Comparison of ENCODE assay signal across 22 cellular contexts in genomic region chr5:35830587-35830986, GRCh38. TPM values are rescaled to one million over a fixed set of nuclear protein-coding genes. Genes with fewer than 3 reads are reported as not detected.
A peak's percentile ranks its signal among the peaks of the same experiment; 100 is the strongest.
DNase-seq lines count a peak whose midpoint lies in the region; FAIRE-seq and TF ChIP-seq lines count a peak whose summit lies in the region.
"Had no signal": no experiment of that assay in that cellular context is flagged by ENCODE, and none has a peak within 500 bp of the region (broad histone marks: within the 10 kb centered on the region; RNA-seq: fewer than 3 reads in every experiment).

No MANE protein-coding gene starts in this region.

- no peak overlapping the region for H4K91ac ChIP-seq in mesenchymal stem cell (ENCODE audit: low read length)

- FAIRE-seq in endometrium (lab: Jason Lieb, UNC): peak; percentile 89
- FAIRE-seq in small intestine (lab: Jason Lieb, UNC): no peak
- FAIRE-seq: frontal cortex, G401.6, kidney had no signal

- no peak overlapping the region for H2BK12ac ChIP-seq in mesenchymal stem cell (ENCODE audit: low read length in 2 of 2)

- H3K27ac ChIP-seq in small intestine (ENCODE audit: low read depth in 1 of 2, low read length in 1 of 2) (no peak overlapping the region), mesenchymal stem cell (ENCODE audit: low read length, poor library complexity, severe bottlenecking) (no peak overlapping the region)
- H3K27ac ChIP-seq: BLaER1 treated with 17β-estradiol and CSF1 and Interleukin-3, amounts not matched to agents 10 nM and 100 nM; epithelial cell of prostate; RWPE1; tibial nerve; WERI-Rb-1 had no signal

- no peak overlapping the region for H3K4me2 ChIP-seq in mesenchymal stem cell (ENCODE audit: low read length, poor library complexity, severe bottlenecking)
- H3K4me2 ChIP-seq: BLaER1 treated with 17β-estradiol and CSF1 and Interleukin-3, amounts not matched to agents 10 nM and 100 nM had no signal

- intact Hi-C loops in activated CD4-positive, alpha-beta T cell treated with anti-CD3 and anti-CD28 coated beads, Interleukin-2, amount 10 ng/mL, durations not matched to agents 24 days and 14 days (cut with micrococcal nuclease): no loop called here

- H3K4me1 ChIP-seq in small intestine (ENCODE audit: control insufficient read depth in 2 of 2, insufficient read depth in 1 of 2, low read depth in 1 of 2, low read length in 1 of 2) (no peaks in the 10 kb centered on the region), mesenchymal stem cell (ENCODE audit: control insufficient read depth, insufficient read depth, low read depth, low read length) (no peaks in the 10 kb centered on the region)
- H3K4me1 ChIP-seq: tibial nerve had no signal

- no peak for TF ChIP-seq CTCF in osteocyte (IDR thresholded peaks at IDR 0.05)

- no peaks in the 10 kb centered on the region for H3K79me1 ChIP-seq in mesenchymal stem cell (replicated peaks; ENCODE audit: low read length, poor library complexity, severe bottlenecking)

- 61 to 63% (median 61%) methylated on average over 4 of the region's 4 CpGs for WGBS in small intestine, 3 donors
- WGBS in mesenchymal stem cell: 91% methylated on average over 4 of the region's 4 CpGs

- H3K4me3 ChIP-seq in small intestine (ENCODE audit: low read depth in 1 of 2, low read length in 2 of 2) (no peak overlapping the region), mesenchymal stem cell (ENCODE audit: insufficient read depth in 1 of 2, low read depth in 1 of 2, low read length in 2 of 2) (no peak overlapping the region)
- H3K4me3 ChIP-seq: BLaER1 treated with 17β-estradiol and CSF1 and Interleukin-3, amounts not matched to agents 10 nM and 100 nM; lung; tibial nerve had no signal

- H2BK15ac ChIP-seq in mesenchymal stem cell (ENCODE audit: low read depth, poor library complexity, severe bottlenecking): no peak overlapping the region

- POLR2A ChIA-PET in activated CD4-positive, alpha-beta memory T cell treated with anti-CD3 and anti-CD28 coated beads, Interleukin-2, amount 10 ng/mL, durations not matched to agents 7 days and 5 days (lab: Charles Lee): interaction anchor here (1.0 to 16.3 kb wide), 6 partner anchors 9 to 71 kb away, joined by 3 to 422 read pairs (median 9); partner anchors contain the start of gene IL7R

- H3K9ac ChIP-seq in mesenchymal stem cell (ENCODE audit: low read length): no peak overlapping the region
- H3K9ac ChIP-seq: BLaER1 treated with 17β-estradiol and CSF1 and Interleukin-3, amounts not matched to agents 10 nM and 100 nM had no signal

- no peak overlapping the region for H3K14ac ChIP-seq in mesenchymal stem cell (ENCODE audit: low read length in 2 of 2)

- no peak overlapping the region for H2AK5ac ChIP-seq in mesenchymal stem cell (ENCODE audit: low read length, severe bottlenecking)

- peak overlapping the region; percentile 86 for H3K27ac Mint-ChIP-seq in activated CD4-positive, alpha-beta T cell treated with anti-CD3 and anti-CD28 coated beads, Interleukin-2, amount 10 ng/mL, durations not matched to agents 24 days and 14 days
- peak overlapping the region in 2 of 3 donors; percentile 50 to 88 for H3K27ac Mint-ChIP-seq in IgD-negative memory B cell
- H3K27ac Mint-ChIP-seq in activated CD4-positive, alpha-beta memory T cell treated with anti-CD3 and anti-CD28 coated beads, Interleukin-2, amount 10 ng/mL, durations not matched to agents 7 days and 5 days: peak overlapping the region; percentile 74
- H3K27ac Mint-ChIP-seq in osteocyte (ENCODE audit: unreplicated experiment): no peak overlapping the region
- H3K27ac Mint-ChIP-seq: dendritic cell treated with granulocyte-macrophage colony-stimulating factor and Interleukin-4, amounts not matched to agents 40 ng/mL and 50 ng/mL, for 4 days had no signal

- no peak overlapping the region for H2BK120ac ChIP-seq in mesenchymal stem cell (ENCODE audit: low read depth, low read length)

- no peak overlapping the region for H2AFZ ChIP-seq in mesenchymal stem cell (ENCODE audit: low read depth, low read length)

- no peaks in the 10 kb centered on the region for H3K36me3 ChIP-seq in small intestine (ENCODE audit: control insufficient read depth in 2 of 2, insufficient read depth in 2 of 2, low read length in 2 of 2)
- H3K36me3 ChIP-seq in mesenchymal stem cell (ENCODE audit: control insufficient read depth in 1 of 2, insufficient read depth in 2 of 2, low read depth in 1 of 2, low read length in 2 of 2): no peaks in the 10 kb centered on the region
- H3K36me3 ChIP-seq: BLaER1 treated with 17β-estradiol and CSF1 and Interleukin-3, amounts not matched to agents 10 nM and 100 nM; tibial nerve; WERI-Rb-1 had no signal

- H3K4me1 Mint-ChIP-seq in activated CD4-positive, alpha-beta T cell treated with anti-CD3 and anti-CD28 coated beads, Interleukin-2, amount 10 ng/mL, durations not matched to agents 24 days and 14 days: peaks cover 81% of the 10 kb centered on the region
- H3K4me1 Mint-ChIP-seq in IgD-negative memory B cell (no peaks in the 10 kb centered on the region), osteocyte (ENCODE audit: unreplicated experiment) (no peaks in the 10 kb centered on the region)
- H3K4me1 Mint-ChIP-seq in activated CD4-positive, alpha-beta memory T cell treated with anti-CD3 and anti-CD28 coated beads, Interleukin-2, amount 10 ng/mL, durations not matched to agents 7 days and 5 days: peaks cover 85% of the 10 kb centered on the region

- CTCF ChIA-PET in activated CD4-positive, alpha-beta memory T cell treated with anti-CD3 and anti-CD28 coated beads, Interleukin-2, amount 10 ng/mL, durations not matched to agents 7 days and 5 days (lab: Charles Lee): interaction anchor here (0.9 to 1.4 kb wide), 5 partner anchors 8 to 98 kb away, joined by 3 to 7 read pairs (median 3); no protein-coding TSS in a partner anchor

- H3K9me3 Mint-ChIP-seq in activated CD4-positive, alpha-beta T cell treated with anti-CD3 and anti-CD28 coated beads, Interleukin-2, amount 10 ng/mL, durations not matched to agents 24 days and 14 days: no peaks in the 10 kb centered on the region
- H3K9me3 Mint-ChIP-seq in IgD-negative memory B cell (peaks cover 0 to 2% (median 0%) of the 10 kb centered on the region in 3 donors), osteocyte (ENCODE audit: unreplicated experiment) (no peaks in the 10 kb centered on the region)
- H3K9me3 Mint-ChIP-seq in activated CD4-positive, alpha-beta memory T cell treated with anti-CD3 and anti-CD28 coated beads, Interleukin-2, amount 10 ng/mL, durations not matched to agents 7 days and 5 days: no peaks in the 10 kb centered on the region
- H3K9me3 Mint-ChIP-seq: dendritic cell treated with granulocyte-macrophage colony-stimulating factor and Interleukin-4, amounts not matched to agents 40 ng/mL and 50 ng/mL, for 4 days had no signal

- H3K36me3 Mint-ChIP-seq in activated CD4-positive, alpha-beta T cell treated with anti-CD3 and anti-CD28 coated beads, Interleukin-2, amount 10 ng/mL, durations not matched to agents 24 days and 14 days (ENCODE audit: low read depth): peaks cover 2% of the 10 kb centered on the region
- H3K36me3 Mint-ChIP-seq in IgD-negative memory B cell: no peaks in the 10 kb centered on the region
- H3K36me3 Mint-ChIP-seq in activated CD4-positive, alpha-beta memory T cell treated with anti-CD3 and anti-CD28 coated beads, Interleukin-2, amount 10 ng/mL, durations not matched to agents 7 days and 5 days (ENCODE audit: low read depth): peaks cover 3% of the 10 kb centered on the region
- H3K36me3 Mint-ChIP-seq in osteocyte (ENCODE audit: unreplicated experiment): no peaks in the 10 kb centered on the region

- H3K9me3 ChIP-seq in small intestine (ENCODE audit: control insufficient read depth, low read depth) (no peaks in the 10 kb centered on the region), mesenchymal stem cell (ENCODE audit: control insufficient read depth, low read length) (no peaks in the 10 kb centered on the region)
- H3K9me3 ChIP-seq: BLaER1 treated with 17β-estradiol and CSF1 and Interleukin-3, amounts not matched to agents 10 nM and 100 nM; tibial nerve had no signal

- H3K23ac ChIP-seq in mesenchymal stem cell (ENCODE audit: low read length in 2 of 2): no peak overlapping the region

- H3K4ac ChIP-seq in mesenchymal stem cell (ENCODE audit: low read depth in 1 of 2, low read length in 2 of 2): no peak overlapping the region

- peak; percentile 81 for DNase-seq in activated CD4-positive, alpha-beta T cell treated with anti-CD3 and anti-CD28 coated beads, Interleukin-2, amount 10 ng/mL, durations not matched to agents 24 days and 14 days
- no peak for DNase-seq in activated CD4-positive, alpha-beta T cell treated with anti-CD3 and anti-CD28 coated beads for 48 hours
- DNase-seq in activated CD4-positive, alpha-beta memory T cell treated with anti-CD3 and anti-CD28 coated beads, Interleukin-2, amount 10 ng/mL, durations not matched to agents 7 days and 5 days: no peak
- DNase-seq in small intestine (no peak), osteocyte (ENCODE audit: extremely low spot score, unreplicated experiment) (no peak), mesenchymal stem cell (no peak)
- DNase-seq: DMS 273 treated with DMSO at 0.1 percent for 48 hours, KBM-7, kidney, NCI-H187 treated with DMSO at 0.1 percent for 48 hours, occipital lobe, WERI-Rb-1 had no signal

- H3K27me3 Mint-ChIP-seq in activated CD4-positive, alpha-beta T cell treated with anti-CD3 and anti-CD28 coated beads, Interleukin-2, amount 10 ng/mL, durations not matched to agents 24 days and 14 days: no peaks in the 10 kb centered on the region
- H3K27me3 Mint-ChIP-seq in IgD-negative memory B cell: no peaks in the 10 kb centered on the region
- H3K27me3 Mint-ChIP-seq in activated CD4-positive, alpha-beta memory T cell treated with anti-CD3 and anti-CD28 coated beads, Interleukin-2, amount 10 ng/mL, durations not matched to agents 7 days and 5 days: no peaks in the 10 kb centered on the region
- H3K27me3 Mint-ChIP-seq in osteocyte (ENCODE audit: unreplicated experiment): no peaks in the 10 kb centered on the region

- H2BK5ac ChIP-seq in mesenchymal stem cell (ENCODE audit: low read depth, low read length, poor library complexity, severe bottlenecking): no peak overlapping the region

- no peak overlapping the region for H3K18ac ChIP-seq in mesenchymal stem cell (ENCODE audit: low read depth in 1 of 2, low read length in 2 of 2)

- H4K8ac ChIP-seq in mesenchymal stem cell (ENCODE audit: low read length): no peak overlapping the region

- H3K4me3 Mint-ChIP-seq in activated CD4-positive, alpha-beta T cell treated with anti-CD3 and anti-CD28 coated beads, Interleukin-2, amount 10 ng/mL, durations not matched to agents 24 days and 14 days: peak overlapping the region; percentile 55
- H3K4me3 Mint-ChIP-seq in IgD-negative memory B cell (no peak overlapping the region), osteocyte (ENCODE audit: unreplicated experiment) (no peak overlapping the region)
- H3K4me3 Mint-ChIP-seq in activated CD4-positive, alpha-beta memory T cell treated with anti-CD3 and anti-CD28 coated beads, Interleukin-2, amount 10 ng/mL, durations not matched to agents 7 days and 5 days: peak overlapping the region; percentile 1
- H3K4me3 Mint-ChIP-seq: dendritic cell treated with granulocyte-macrophage colony-stimulating factor and Interleukin-4, amounts not matched to agents 40 ng/mL and 50 ng/mL, for 4 days had no signal

- no peaks in the 10 kb centered on the region for H3K27me3 ChIP-seq in small intestine (ENCODE audit: control insufficient read depth in 2 of 2, insufficient read depth in 2 of 2, low read length in 2 of 2)
- peaks cover 0 to 2% of the 10 kb centered on the region in 2 experiments for H3K27me3 ChIP-seq in mesenchymal stem cell (ENCODE audit: control insufficient read depth in 1 of 2, insufficient read depth in 1 of 2, low read length in 2 of 2)
- H3K27me3 ChIP-seq: BLaER1 treated with 17β-estradiol and CSF1 and Interleukin-3, amounts not matched to agents 10 nM and 100 nM; tibial nerve had no signal

RNA-seq across cellular contexts. Expression of gene IL7R, which starts 26.1 kb away (rescaled TPM):
- 57.7 and 64.1 TPM in 2 replicates for total RNA-seq in activated CD4-positive, alpha-beta T cell treated with anti-CD3 and anti-CD28 coated beads, Interleukin-2, amount 10 ng/mL, durations not matched to agents 24 days and 14 days
- 15.1 TPM for polyA plus RNA-seq in IgD-negative memory B cell
- total RNA-seq in activated CD4-positive, alpha-beta memory T cell treated with anti-CD3 and anti-CD28 coated beads, Interleukin-2, amount 10 ng/mL, durations not matched to agents 7 days and 5 days: 100 to 1,000 TPM; 271 to 273 TPM
- 1 to 10 TPM; 2.9 to 8.0 (median 5.9) TPM for polyA plus RNA-seq in small intestine
- 0.43 and 0.44 TPM in 2 replicates for total RNA-seq in osteocyte
- polyA plus RNA-seq in mesenchymal stem cell (2013, experiment 1 of 2): 36.0 TPM
- 35.3 TPM for polyA plus RNA-seq in mesenchymal stem cell (2013, experiment 2 of 2)

Comparison
In these comparisons a context has a peak if more than half of its experiments do, and no peak if none do; other contexts are left out.
1. H3K4me3 Mint-ChIP-seq: peak in activated CD4-positive, alpha-beta T cell treated with anti-CD3 and anti-CD28 coated beads, Interleukin-2, amount 10 ng/mL, durations not matched to agents 24 days and 14 days (single experiment) and activated CD4-positive, alpha-beta memory T cell treated with anti-CD3 and anti-CD28 coated beads, Interleukin-2, amount 10 ng/mL, durations not matched to agents 7 days and 5 days (single experiment); none in IgD-negative memory B cell (0 of 4) and osteocyte (single experiment).
2. RNA of gene IL7R, which starts 26.1 kb away (total RNA-seq): 271 to 273 TPM in activated CD4-positive, alpha-beta memory T cell treated with anti-CD3 and anti-CD28 coated beads, Interleukin-2, amount 10 ng/mL, durations not matched to agents 7 days and 5 days and 57.7 to 64.1 TPM in activated CD4-positive, alpha-beta T cell treated with anti-CD3 and anti-CD28 coated beads, Interleukin-2, amount 10 ng/mL, durations not matched to agents 24 days and 14 days; 0.43 to 0.44 TPM in osteocyte; every median in the first group is over 10 times any median in the second.